In the genomic region with DNA sequence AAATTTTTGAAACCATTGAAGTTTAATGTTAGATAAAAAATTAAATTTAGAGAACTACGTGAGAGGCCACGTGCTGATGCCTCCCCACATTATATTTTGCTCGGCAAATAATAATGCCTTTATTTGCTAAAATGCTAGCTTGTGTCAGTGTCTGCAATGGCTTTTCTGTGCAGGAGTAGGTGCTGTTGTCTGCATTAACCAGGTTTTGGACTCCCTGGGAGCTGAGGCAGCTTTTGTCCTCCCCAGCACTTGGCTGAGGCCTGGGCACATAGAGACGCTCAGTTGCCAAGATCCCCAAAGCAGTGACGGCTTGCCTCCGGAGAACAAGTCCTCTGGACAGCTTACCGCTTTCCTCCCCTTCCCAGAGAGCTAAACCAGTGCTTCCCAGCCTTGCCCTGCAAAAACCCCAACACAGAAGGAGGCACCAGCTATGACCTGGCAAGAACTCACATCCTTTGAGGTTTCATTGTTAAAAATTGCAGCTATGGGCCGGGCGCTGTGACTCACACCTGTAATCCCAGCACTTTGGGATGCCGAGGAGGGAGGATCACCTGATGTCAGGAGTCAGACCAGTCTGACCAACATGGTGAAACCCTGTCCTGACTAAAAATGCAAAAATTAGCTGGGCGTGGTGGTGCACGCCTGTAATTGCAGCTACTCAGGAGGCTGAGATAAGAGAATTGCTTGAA, we compare ENCODE assay signal across 32 cellular contexts. TPM values are rescaled to one million over a fixed set of nuclear protein-coding genes. Genes with fewer than 3 reads are reported as not detected.
DNase-seq lines count a peak whose midpoint lies in the region; ATAC-seq, FAIRE-seq and TF ChIP-seq lines count a peak whose summit lies in the region.
"Had no signal": no experiment of that assay in that cellular context is flagged by ENCODE, and none has a peak within 500 bp of the region (broad histone marks: within the 10 kb centered on the region; RNA-seq: fewer than 3 reads in every experiment).

No MANE protein-coding gene starts in this region.

- no peak overlapping the region for H4K8ac ChIP-seq in H1 (ENCODE audit: extremely low read depth, insufficient read depth, low read length)

- H3K9ac ChIP-seq in PC-3 (ENCODE audit: low read length) (peak overlapping the region; percentile 47), H1 (replicated peaks in 1 of 4; ENCODE audit: extremely low read depth in 1 of 4, low read depth in 3 of 4, low read length in 3 of 4) (no peak overlapping the region)

- peaks cover 25% of the 10 kb centered on the region for H3K4me1 ChIP-seq in PC-3 (ENCODE audit: insufficient read depth, low read length)
- H3K4me1 ChIP-seq in H1 (replicated peaks in 1 of 4; ENCODE audit: control insufficient read depth in 3 of 4, insufficient read depth in 4 of 4, low read length in 3 of 4): no peaks in the 10 kb centered on the region
- H3K4me1 ChIP-seq: A549, left lung, pancreas had no signal

- H3K36me3 ChIP-seq in PC-3 (ENCODE audit: low read depth, low read length): no peaks in the 10 kb centered on the region
- H3K36me3 ChIP-seq in H1 (ENCODE audit: control insufficient read depth in 2 of 4, insufficient read depth in 4 of 4, low read length in 3 of 4): peaks cover 0 to 3% (median 0%) of the 10 kb centered on the region in 4 experiments; a peak in 2 of 8 replicates
- H3K36me3 ChIP-seq: left lung, pancreas had no signal

- no peaks in the 10 kb centered on the region for H3K79me2 ChIP-seq in PC-3 (ENCODE audit: low read length)
- H3K79me2 ChIP-seq in H1 (ENCODE audit: control insufficient read depth in 1 of 2, insufficient read depth in 2 of 2, low read length in 2 of 2): no peaks in the 10 kb centered on the region

- no peak for TF ChIP-seq EP300 in H1 (IDR thresholded peaks at IDR 0.05; ENCODE audit: borderline replicate concordance in 1 of 2, low read depth in 2 of 2, low read length in 2 of 2)

- no peak overlapping the region for H2BK12ac ChIP-seq in H1 (ENCODE audit: low read depth, low read length)

- H3K27me3 Mint-ChIP-seq in T-helper 17 cell: no peaks in the 10 kb centered on the region
- H3K27me3 Mint-ChIP-seq: activated CD4-positive, alpha-beta T cell treated with anti-CD3 and anti-CD28 coated beads for 36 hours; activated CD8-positive, alpha-beta T cell treated with anti-CD3 and anti-CD28 coated beads for 36 hours; CD4-positive, alpha-beta T cell; IgD-negative memory B cell had no signal

- no peak overlapping the region for H2BK120ac ChIP-seq in H1 (replicated peaks; ENCODE audit: low read depth, low read length)

- H3K23ac ChIP-seq in H1 (ENCODE audit: insufficient read length): no peak overlapping the region

- H3K36me3 Mint-ChIP-seq in T-helper 17 cell (ENCODE audit: low read depth): peaks cover 2% of the 10 kb centered on the region

- H2AFZ ChIP-seq in PC-3 (ENCODE audit: low read length): peak overlapping the region; percentile 31
- H2AFZ ChIP-seq in H1 (ENCODE audit: low read length): no peak overlapping the region

- no peak overlapping the region for H2BK5ac ChIP-seq in H1 (ENCODE audit: low read depth, low read length)

- H3K4me1 Mint-ChIP-seq in T-helper 17 cell: no peaks in the 10 kb centered on the region
- H3K4me1 Mint-ChIP-seq: activated CD4-positive, alpha-beta T cell treated with anti-CD3 and anti-CD28 coated beads for 36 hours; IgD-negative memory B cell; immature natural killer cell; neural crest cell had no signal

- H3K27me3 ChIP-seq in PC-3 (ENCODE audit: low read length) (no peaks in the 10 kb centered on the region), H1 (replicated peaks in 1 of 4; ENCODE audit: control insufficient read depth in 3 of 4, extremely low read depth in 1 of 4, insufficient read depth in 3 of 4, low read length in 3 of 4) (no peaks in the 10 kb centered on the region)
- H3K27me3 ChIP-seq: left lung, pancreas had no signal

- DNase-seq in ELF-1 (ENCODE audit: low read depth, low spot score): peak; percentile 20
- peak; percentile 97 for DNase-seq in PC-3
- DNase-seq in H1 (ENCODE audit: low read depth in 1 of 2, low spot score in 2 of 2): peak in 1 of 2 experiments; percentile 33
- DNase-seq in omental fat pad (ENCODE audit: low spot score): no peak
- DNase-seq in mucosa of gallbladder (ENCODE audit: low spot score): no peak
- no peak for DNase-seq in T-helper 17 cell
- DNase-seq in Ammon's horn (ENCODE audit: low spot score): no peak
- DNase-seq: activated CD4-positive, alpha-beta T cell treated with anti-CD3 and anti-CD28 coated beads for 36 hours; activated CD8-positive, alpha-beta memory T cell treated with anti-CD3 and anti-CD28 coated beads, Interleukin-2, amount 50 U/mL, for 48 hours; activated CD8-positive, alpha-beta T cell treated with anti-CD3 and anti-CD28 coated beads for 36 hours; activated naive CD4-positive, alpha-beta T cell treated with anti-CD3 and anti-CD28 coated beads for 36 hours; CD4-positive, alpha-beta T cell; EL; immature natural killer cell; left lung; mesenchymal stem cell; NCI-H1092 treated with DMSO at 0.1 percent for 48 hours; NCI-H187 treated with DMSO at 0.1 percent for 48 hours; NCI-H2171 treated with DMSO at 0.1 percent for 48 hours; NCI-H510A treated with DMSO at 0.1 percent for 48 hours; pancreas; retina; SHP77 treated with DMSO at 0.1 percent for 48 hours; stimulated activated naive CD4-positive, alpha-beta T cell had no signal

- H3K27ac ChIP-seq in PC-3 (ENCODE audit: low read length) (peak overlapping the region; percentile 91), H1 (ENCODE audit: low read depth, low read length) (no peak overlapping the region)
- H3K27ac ChIP-seq: A549, left lung, pancreas had no signal

- H4K20me1 ChIP-seq in PC-3 (ENCODE audit: low read length) (no peaks in the 10 kb centered on the region), H1 (replicated peaks in 1 of 2; ENCODE audit: control insufficient read depth in 1 of 2, insufficient read depth in 2 of 2, low read length in 2 of 2) (no peaks in the 10 kb centered on the region)

- WGBS in H1 (ENCODE audit: extremely low coverage in 1 of 2, insufficient coverage in 1 of 2, insufficient read length in 1 of 2, insufficient replicate concordance in 2 of 2, low coverage in 1 of 2, low lambda C conversion rate in 2 of 2, missing lambda C conversion rate in 1 of 2), 2 experiments: 94% methylated on average over 12 of the region's 12 CpGs; no CpG with 5 or more reads in 1 of the 2 experiments

- no peak for TF ChIP-seq POLR2A in H1 (IDR thresholded peaks at IDR 0.05; ENCODE audit: control extremely low read depth in 1 of 2, low read depth in 2 of 2, low read length in 2 of 2)

- no peak overlapping the region for H4K91ac ChIP-seq in H1 (replicated peaks; ENCODE audit: insufficient read length, low read length)

- H2BK15ac ChIP-seq in H1 (ENCODE audit: low read length): no peak overlapping the region

- intact Hi-C loops in PC-3 (cut with micrococcal nuclease): loop anchor here (1.0 kb wide), 2 partner anchors 55 to 79 kb away; no protein-coding TSS in a partner anchor

- TF ChIP-seq CTCF in PC-3 (conservative IDR thresholded peaks at IDR 0.05; ENCODE audit: low read depth, low read length) (peak; percentile 61), H1 (IDR thresholded peaks at IDR 0.05; ENCODE audit: control extremely low read depth in 1 of 3, insufficient read depth in 1 of 3, low read depth in 1 of 3, low read length in 3 of 3) (0 out of 4 replicates have a peak, but pooled peaks of 1 of the 3 experiments have one; percentile 3), omental fat pad (IDR thresholded peaks at IDR 0.05) (no peak)

- no peaks in the 10 kb centered on the region for H3K79me1 ChIP-seq in H1 (ENCODE audit: low read depth, low read length)

- no peak overlapping the region for H3K18ac ChIP-seq in H1 (ENCODE audit: extremely low read depth, low read length)

- no peak for FAIRE-seq in H1 (lab: Jason Lieb, UNC)
- FAIRE-seq: endothelial cell of umbilical vein, GM12891, H54, pancreas had no signal

- peaks cover 4% of the 10 kb centered on the region for H3F3A ChIP-seq in PC-3 (ENCODE audit: low read length, unreplicated experiment)

- TF ChIP-seq RAD21 in H1 (IDR thresholded peaks at IDR 0.05 in 1 of 2, conservative IDR thresholded peaks at IDR 0.05 in 1 of 2; ENCODE audit: low read depth in 2 of 2, low read length in 2 of 2): peak; percentile 18 to 25; a peak in 3 of 4 replicates

- H3K9me2 ChIP-seq in PC-3 (replicated peaks; ENCODE audit: low read length): no peaks in the 10 kb centered on the region

- BruUV-seq in PC-3 (replicated peaks; lab: Mats Ljungman, UMichigan): TSS peak; percentile 84

- peak overlapping the region; percentile 67 for H3K4me2 ChIP-seq in PC-3 (ENCODE audit: low read length)
- H3K4me2 ChIP-seq in H1 (ENCODE audit: insufficient read depth in 1 of 2, low read depth in 2 of 2, low read length in 2 of 2): no peak overlapping the region
- H3K4me2 ChIP-seq: A549 had no signal

- H3K27ac Mint-ChIP-seq in T-helper 17 cell: no peak overlapping the region
- H3K27ac Mint-ChIP-seq: activated CD4-positive, alpha-beta T cell treated with anti-CD3 and anti-CD28 coated beads for 36 hours; activated CD8-positive, alpha-beta T cell treated with anti-CD3 and anti-CD28 coated beads for 36 hours; activated naive CD4-positive, alpha-beta T cell treated with anti-CD3 and anti-CD28 coated beads for 36 hours; activated T-helper 1 cell treated with anti-CD3 and anti-CD28 coated beads, Interleukin-12 subunit alpha, Interleukin-12 subunit beta, Interleukin-2, Interleukin-4 antibody, amounts not matched to agents 30 ng/mL and 10 ng/mL and 1 ng/mL, durations not matched to agents 14 hours and 24 hours and 36 hours; CD4-positive, alpha-beta T cell; IgD-negative memory B cell; immature natural killer cell had no signal

- ATAC-seq in PC-3 (peak; percentile 94), omental fat pad (ENCODE audit: low FRiP score) (peak; percentile 28), T-helper 17 cell (no peak), HG03039 (IDR thresholded peaks at IDR 0.05; ENCODE audit: unreplicated experiment) (no peak)
- ATAC-seq: A549; activated CD4-positive, alpha-beta T cell treated with anti-CD3 and anti-CD28 coated beads for 36 hours; activated CD8-positive, alpha-beta T cell treated with anti-CD3 and anti-CD28 coated beads for 36 hours; left lung; pancreas had no signal

- no peaks in the 10 kb centered on the region for H3K23me2 ChIP-seq in H1 (ENCODE audit: low read depth, low read length)

- no peak overlapping the region for H3K4ac ChIP-seq in H1 (replicated peaks; ENCODE audit: insufficient read length, low read depth, low read length)

- H4K5ac ChIP-seq in H1 (ENCODE audit: insufficient read length, low read depth, low read length): no peak overlapping the region

- H3K4me3 Mint-ChIP-seq in T-helper 17 cell: no peak overlapping the region
- H3K4me3 Mint-ChIP-seq: activated CD4-positive, alpha-beta T cell treated with anti-CD3 and anti-CD28 coated beads for 36 hours; activated CD8-positive, alpha-beta T cell treated with anti-CD3 and anti-CD28 coated beads for 36 hours; activated naive CD4-positive, alpha-beta T cell treated with anti-CD3 and anti-CD28 coated beads for 36 hours; activated T-helper 1 cell treated with anti-CD3 and anti-CD28 coated beads, Interleukin-12 subunit alpha, Interleukin-12 subunit beta, Interleukin-2, Interleukin-4 antibody, amounts not matched to agents 30 ng/mL and 10 ng/mL and 1 ng/mL, durations not matched to agents 14 hours and 24 hours and 36 hours; CD4-positive, alpha-beta T cell; immature natural killer cell; neural crest cell had no signal

- H2BK20ac ChIP-seq in H1 (ENCODE audit: low read length): no peak overlapping the region

- no peak overlapping the region for H3K56ac ChIP-seq in H1 (replicated peaks; ENCODE audit: insufficient read length, low read depth, low read length)

- no peak overlapping the region for H2AK5ac ChIP-seq in H1 (ENCODE audit: low read depth, low read length)

- CTCF ChIA-PET in PC-3 (lab: Charles Lee) (interaction anchor here (0.6 to 1.9 kb wide), 8 partner anchors 28 to 591 kb away, joined by 3 to 12 read pairs (median 4); no protein-coding TSS in a partner anchor), H1 (lab: Charles Lee; ENCODE audit: partially characterized antibody) (interaction anchor here (0.6 to 1.5 kb wide), 6 partner anchors 9 to 78 kb away, joined by 3 to 7 read pairs (median 4); no protein-coding TSS in a partner anchor)

- POLR2A ChIA-PET in PC-3 (lab: Charles Lee; ENCODE audit: unreplicated experiment): interaction anchor here (0.5 to 1.3 kb wide), 7 partner anchors 27 to 1337 kb away, joined by 3 to 7 read pairs (median 3); no protein-coding TSS in a partner anchor
- POLR2A ChIA-PET in H1 (lab: Charles Lee; ENCODE audit: partially characterized antibody): interaction anchor here (1.1 kb wide), 1 partner anchor 16 kb away, joined by 3 read pairs; no protein-coding TSS in a partner anchor

- H3K9me3 ChIP-seq in PC-3 (ENCODE audit: low read length): 0 out of 2 replicates have a peak, but pooled peaks cover 3% of the 10 kb centered on the region
- H3K9me3 ChIP-seq in H1 (ENCODE audit: insufficient read depth in 2 of 2, low read depth in 1 of 2, low read length in 1 of 2): peaks cover 0 to 3% of the 10 kb centered on the region in 2 experiments; a peak in 2 of 4 replicates
- no peaks in the 10 kb centered on the region for H3K9me3 ChIP-seq in T-helper 17 cell (ENCODE audit: control insufficient read depth, low read length, poor library complexity, severe bottlenecking)
- H3K9me3 ChIP-seq: left lung, pancreas had no signal

- peak overlapping the region; percentile 32; the same call in 1 of the 2 replicates for H3K4me3 ChIP-seq in PC-3 (ENCODE audit: low read length)
- no peak overlapping the region for H3K4me3 ChIP-seq in H1 (ENCODE audit: extremely low read depth in 1 of 4, insufficient read depth in 2 of 4, low read depth in 3 of 4, low read length in 4 of 4)
- H3K4me3 ChIP-seq: A549, left lung, pancreas had no signal

- no peak overlapping the region for H3K14ac ChIP-seq in H1 (ENCODE audit: insufficient read length)

RNA-seq across cellular contexts. Expression of gene KAT14, which starts 59.9 kb away (rescaled TPM):
- total RNA-seq in PC-3 (2014; rRNA removed): 10.8 and 12.5 TPM in 2 replicates
- 25.9 and 29.3 TPM in 2 replicates for total RNA-seq in H1 (2021; fragmentation: NEBNext Ultra II Directional; extraction: Animal tissue kit (Norgen Biotek cat#: 25700))
- polyA plus RNA-seq in H1 (2011; rRNA removed): 12.1 and 17.3 TPM in 2 replicates
- polyA plus RNA-seq in H1 (2011; cell fraction: cytosol; rRNA removed): 19.4 TPM
- 13.8 TPM for polyA plus RNA-seq in H1 (2011; cell fraction: nucleus; rRNA removed)
- 20.1 to 32.4 TPM (median 22.0 TPM) in 4 replicates for polyA plus RNA-seq in H1 (2012, experiment 1 of 2)
- 6.9 TPM for polyA plus RNA-seq in H1 (2012, experiment 2 of 2)
- 15.8 TPM for polyA plus RNA-seq in H1 (2013, experiment 1 of 2)
- polyA plus RNA-seq in H1 (2013, experiment 2 of 2): 16.2 TPM
- 37.2 and 37.5 TPM in 2 replicates for polyA minus RNA-seq in H1 (2011; rRNA and poly(A)+ RNA removed)
- 17.4 TPM for polyA minus RNA-seq in H1 (2011; cell fraction: cytosol; rRNA and poly(A)+ RNA removed)
- polyA minus RNA-seq in H1 (2011; cell fraction: nucleus; rRNA and poly(A)+ RNA removed): 22.8 TPM
- 10 to 100 TPM in 1 of 4 donors, 1 to 10 TPM in 3; 5.5 to 11.9 (median 9.4) TPM for total RNA-seq in omental fat pad
- 16.6 TPM for total RNA-seq in mucosa of gallbladder
- total RNA-seq in T-helper 17 cell: 10 to 100 TPM; 11.5 to 12.6 TPM

RNA-seq across cellular contexts. Expression of gene PET117, which starts 59.9 kb away (rescaled TPM):
- 21.2 and 31.2 TPM in 2 replicates for total RNA-seq in PC-3 (2014; rRNA removed)
- total RNA-seq in H1 (2021; fragmentation: NEBNext Ultra II Directional; extraction: Animal tissue kit (Norgen Biotek cat#: 25700)): 23.8 and 26.5 TPM in 2 replicates
- 6.5 and 9.1 TPM in 2 replicates for polyA plus RNA-seq in H1 (2011; rRNA removed)
- 19.8 TPM for polyA plus RNA-seq in H1 (2011; cell fraction: cytosol; rRNA removed)
- 3.9 TPM for polyA plus RNA-seq in H1 (2011; cell fraction: nucleus; rRNA removed)
- polyA plus RNA-seq in H1 (2012, experiment 1 of 2): 17.2 to 18.2 TPM (median 17.7 TPM) in 4 replicates
- polyA plus RNA-seq in H1 (2012, experiment 2 of 2): 6.0 TPM
- polyA plus RNA-seq in H1 (2013, experiment 1 of 2): 16.9 TPM
- 18.3 TPM for polyA plus RNA-seq in H1 (2013, experiment 2 of 2)
- polyA minus RNA-seq in H1 (2011; rRNA and poly(A)+ RNA removed): 4.2 and 5.7 TPM in 2 replicates
- 5.2 TPM for polyA minus RNA-seq in H1 (2011; cell fraction: cytosol; rRNA and poly(A)+ RNA removed)
- 6.8 TPM for polyA minus RNA-seq in H1 (2011; cell fraction: nucleus; rRNA and poly(A)+ RNA removed)
- total RNA-seq in omental fat pad: 10 to 100 TPM in 3 of 4 donors, 1 to 10 TPM in 1; 5.8 to 11.9 (median 11.2) TPM
- 21.8 TPM for total RNA-seq in mucosa of gallbladder
- 10 to 100 TPM; 10.5 to 11.5 TPM for total RNA-seq in T-helper 17 cell

Comparison
In these comparisons a context has a peak if more than half of its experiments do, and no peak if none do; other contexts are left out.
1. DNase-seq: peak in ELF-1 (single experiment) and PC-3 (single experiment); none in omental fat pad (single experiment), mucosa of gallbladder (single experiment), T-helper 17 cell (0 of 3) and Ammon's horn (single experiment).
2. ATAC-seq: peak in PC-3 (single experiment) and omental fat pad (single experiment); none in T-helper 17 cell (single experiment) and HG03039 (single experiment).